Comparison of ENCODE assay signal across 1 cellular context in genomic region chr13:40673061-40673397, GRCh38.
TF ChIP-seq lines count a peak whose summit lies in the region.

No MANE protein-coding gene starts in this region.

TF ChIP-seq in GM12878, 131 proteins besides CTCF, POLR2A, EP300 and RAD21:
- TF ChIP-seq, protein P1, sequence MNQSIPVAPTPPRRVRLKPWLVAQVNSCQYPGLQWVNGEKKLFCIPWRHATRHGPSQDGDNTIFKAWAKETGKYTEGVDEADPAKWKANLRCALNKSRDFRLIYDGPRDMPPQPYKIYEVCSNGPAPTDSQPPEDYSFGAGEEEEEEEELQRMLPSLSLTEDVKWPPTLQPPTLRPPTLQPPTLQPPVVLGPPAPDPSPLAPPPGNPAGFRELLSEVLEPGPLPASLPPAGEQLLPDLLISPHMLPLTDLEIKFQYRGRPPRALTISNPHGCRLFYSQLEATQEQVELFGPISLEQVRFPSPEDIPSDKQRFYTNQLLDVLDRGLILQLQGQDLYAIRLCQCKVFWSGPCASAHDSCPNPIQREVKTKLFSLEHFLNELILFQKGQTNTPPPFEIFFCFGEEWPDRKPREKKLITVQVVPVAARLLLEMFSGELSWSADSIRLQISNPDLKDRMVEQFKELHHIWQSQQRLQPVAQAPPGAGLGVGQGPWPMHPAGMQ (IDR thresholded peaks at IDR 0.05; ENCODE audit: borderline replicate concordance): no peak
- TF ChIP-seq POU2F2 (IDR thresholded peaks at IDR 0.05; ENCODE audit: borderline replicate concordance, low read depth, low read length) (no peak), MAX (IDR thresholded peaks at IDR 0.05; ENCODE audit: low read depth, low read length) (no peak), POLR2AphosphoS2 (IDR thresholded peaks at IDR 0.05; ENCODE audit: low read depth, low read length) (no peak), BACH1 (IDR thresholded peaks at IDR 0.05; ENCODE audit: borderline replicate concordance) (no peak), NR2C2 (IDR thresholded peaks at IDR 0.05; ENCODE audit: borderline replicate concordance, control insufficient read depth, insufficient read length, low read depth) (no peak), PML (IDR thresholded peaks at IDR 0.05; ENCODE audit: low read length) (no peak), RFX5 (IDR thresholded peaks at IDR 0.05; ENCODE audit: low read depth, low read length) (no peak), ZNF687 (IDR thresholded peaks at IDR 0.05) (no peak), SMAD1 (IDR thresholded peaks at IDR 0.05; ENCODE audit: low read depth, partially characterized antibody) (no peak), CHD4 (IDR thresholded peaks at IDR 0.05) (no peak), BHLHE40 (IDR thresholded peaks at IDR 0.05; ENCODE audit: borderline replicate concordance in 1 of 2, low read depth in 2 of 2, low read length in 1 of 2) (no peak)
- TF ChIP-seq, protein P2, sequence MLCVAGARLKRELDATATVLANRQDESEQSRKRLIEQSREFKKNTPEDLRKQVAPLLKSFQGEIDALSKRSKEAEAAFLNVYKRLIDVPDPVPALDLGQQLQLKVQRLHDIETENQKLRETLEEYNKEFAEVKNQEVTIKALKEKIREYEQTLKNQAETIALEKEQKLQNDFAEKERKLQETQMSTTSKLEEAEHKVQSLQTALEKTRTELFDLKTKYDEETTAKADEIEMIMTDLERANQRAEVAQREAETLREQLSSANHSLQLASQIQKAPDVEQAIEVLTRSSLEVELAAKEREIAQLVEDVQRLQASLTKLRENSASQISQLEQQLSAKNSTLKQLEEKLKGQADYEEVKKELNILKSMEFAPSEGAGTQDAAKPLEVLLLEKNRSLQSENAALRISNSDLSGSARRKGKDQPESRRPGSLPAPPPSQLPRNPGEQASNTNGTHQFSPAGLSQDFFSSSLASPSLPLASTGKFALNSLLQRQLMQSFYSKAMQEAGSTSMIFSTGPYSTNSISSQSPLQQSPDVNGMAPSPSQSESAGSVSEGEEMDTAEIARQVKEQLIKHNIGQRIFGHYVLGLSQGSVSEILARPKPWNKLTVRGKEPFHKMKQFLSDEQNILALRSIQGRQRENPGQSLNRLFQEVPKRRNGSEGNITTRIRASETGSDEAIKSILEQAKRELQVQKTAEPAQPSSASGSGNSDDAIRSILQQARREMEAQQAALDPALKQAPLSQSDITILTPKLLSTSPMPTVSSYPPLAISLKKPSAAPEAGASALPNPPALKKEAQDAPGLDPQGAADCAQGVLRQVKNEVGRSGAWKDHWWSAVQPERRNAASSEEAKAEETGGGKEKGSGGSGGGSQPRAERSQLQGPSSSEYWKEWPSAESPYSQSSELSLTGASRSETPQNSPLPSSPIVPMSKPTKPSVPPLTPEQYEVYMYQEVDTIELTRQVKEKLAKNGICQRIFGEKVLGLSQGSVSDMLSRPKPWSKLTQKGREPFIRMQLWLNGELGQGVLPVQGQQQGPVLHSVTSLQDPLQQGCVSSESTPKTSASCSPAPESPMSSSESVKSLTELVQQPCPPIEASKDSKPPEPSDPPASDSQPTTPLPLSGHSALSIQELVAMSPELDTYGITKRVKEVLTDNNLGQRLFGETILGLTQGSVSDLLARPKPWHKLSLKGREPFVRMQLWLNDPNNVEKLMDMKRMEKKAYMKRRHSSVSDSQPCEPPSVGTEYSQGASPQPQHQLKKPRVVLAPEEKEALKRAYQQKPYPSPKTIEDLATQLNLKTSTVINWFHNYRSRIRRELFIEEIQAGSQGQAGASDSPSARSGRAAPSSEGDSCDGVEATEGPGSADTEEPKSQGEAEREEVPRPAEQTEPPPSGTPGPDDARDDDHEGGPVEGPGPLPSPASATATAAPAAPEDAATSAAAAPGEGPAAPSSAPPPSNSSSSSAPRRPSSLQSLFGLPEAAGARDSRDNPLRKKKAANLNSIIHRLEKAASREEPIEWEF (IDR thresholded peaks at IDR 0.05; ENCODE audit: insufficient replicate concordance, low read depth, low read length): no peak
- TF ChIP-seq, protein P3, sequence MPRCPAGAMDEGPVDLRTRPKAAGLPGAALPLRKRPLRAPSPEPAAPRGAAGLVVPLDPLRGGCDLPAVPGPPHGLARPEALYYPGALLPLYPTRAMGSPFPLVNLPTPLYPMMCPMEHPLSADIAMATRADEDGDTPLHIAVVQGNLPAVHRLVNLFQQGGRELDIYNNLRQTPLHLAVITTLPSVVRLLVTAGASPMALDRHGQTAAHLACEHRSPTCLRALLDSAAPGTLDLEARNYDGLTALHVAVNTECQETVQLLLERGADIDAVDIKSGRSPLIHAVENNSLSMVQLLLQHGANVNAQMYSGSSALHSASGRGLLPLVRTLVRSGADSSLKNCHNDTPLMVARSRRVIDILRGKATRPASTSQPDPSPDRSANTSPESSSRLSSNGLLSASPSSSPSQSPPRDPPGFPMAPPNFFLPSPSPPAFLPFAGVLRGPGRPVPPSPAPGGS (IDR thresholded peaks at IDR 0.05; ENCODE audit: borderline replicate concordance, insufficient read depth, low read depth, low read length, poor library complexity, severe bottlenecking): no peak
- TF ChIP-seq, protein P4, sequence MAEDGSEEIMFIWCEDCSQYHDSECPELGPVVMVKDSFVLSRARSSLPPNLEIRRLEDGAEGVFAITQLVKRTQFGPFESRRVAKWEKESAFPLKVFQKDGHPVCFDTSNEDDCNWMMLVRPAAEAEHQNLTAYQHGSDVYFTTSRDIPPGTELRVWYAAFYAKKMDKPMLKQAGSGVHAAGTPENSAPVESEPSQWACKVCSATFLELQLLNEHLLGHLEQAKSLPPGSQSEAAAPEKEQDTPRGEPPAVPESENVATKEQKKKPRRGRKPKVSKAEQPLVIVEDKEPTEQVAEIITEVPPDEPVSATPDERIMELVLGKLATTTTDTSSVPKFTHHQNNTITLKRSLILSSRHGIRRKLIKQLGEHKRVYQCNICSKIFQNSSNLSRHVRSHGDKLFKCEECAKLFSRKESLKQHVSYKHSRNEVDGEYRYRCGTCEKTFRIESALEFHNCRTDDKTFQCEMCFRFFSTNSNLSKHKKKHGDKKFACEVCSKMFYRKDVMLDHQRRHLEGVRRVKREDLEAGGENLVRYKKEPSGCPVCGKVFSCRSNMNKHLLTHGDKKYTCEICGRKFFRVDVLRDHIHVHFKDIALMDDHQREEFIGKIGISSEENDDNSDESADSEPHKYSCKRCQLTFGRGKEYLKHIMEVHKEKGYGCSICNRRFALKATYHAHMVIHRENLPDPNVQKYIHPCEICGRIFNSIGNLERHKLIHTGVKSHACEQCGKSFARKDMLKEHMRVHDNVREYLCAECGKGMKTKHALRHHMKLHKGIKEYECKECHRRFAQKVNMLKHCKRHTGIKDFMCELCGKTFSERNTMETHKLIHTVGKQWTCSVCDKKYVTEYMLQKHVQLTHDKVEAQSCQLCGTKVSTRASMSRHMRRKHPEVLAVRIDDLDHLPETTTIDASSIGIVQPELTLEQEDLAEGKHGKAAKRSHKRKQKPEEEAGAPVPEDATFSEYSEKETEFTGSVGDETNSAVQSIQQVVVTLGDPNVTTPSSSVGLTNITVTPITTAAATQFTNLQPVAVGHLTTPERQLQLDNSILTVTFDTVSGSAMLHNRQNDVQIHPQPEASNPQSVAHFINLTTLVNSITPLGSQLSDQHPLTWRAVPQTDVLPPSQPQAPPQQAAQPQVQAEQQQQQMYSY (CRISPR knock-in tag; IDR thresholded peaks at IDR 0.05): no peak
- TF ChIP-seq, protein P5, sequence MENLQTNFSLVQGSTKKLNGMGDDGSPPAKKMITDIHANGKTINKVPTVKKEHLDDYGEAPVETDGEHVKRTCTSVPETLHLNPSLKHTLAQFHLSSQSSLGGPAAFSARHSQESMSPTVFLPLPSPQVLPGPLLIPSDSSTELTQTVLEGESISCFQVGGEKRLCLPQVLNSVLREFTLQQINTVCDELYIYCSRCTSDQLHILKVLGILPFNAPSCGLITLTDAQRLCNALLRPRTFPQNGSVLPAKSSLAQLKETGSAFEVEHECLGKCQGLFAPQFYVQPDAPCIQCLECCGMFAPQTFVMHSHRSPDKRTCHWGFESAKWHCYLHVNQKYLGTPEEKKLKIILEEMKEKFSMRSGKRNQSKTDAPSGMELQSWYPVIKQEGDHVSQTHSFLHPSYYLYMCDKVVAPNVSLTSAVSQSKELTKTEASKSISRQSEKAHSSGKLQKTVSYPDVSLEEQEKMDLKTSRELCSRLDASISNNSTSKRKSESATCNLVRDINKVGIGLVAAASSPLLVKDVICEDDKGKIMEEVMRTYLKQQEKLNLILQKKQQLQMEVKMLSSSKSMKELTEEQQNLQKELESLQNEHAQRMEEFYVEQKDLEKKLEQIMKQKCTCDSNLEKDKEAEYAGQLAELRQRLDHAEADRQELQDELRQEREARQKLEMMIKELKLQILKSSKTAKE (IDR thresholded peaks at IDR 0.05; ENCODE audit: low read depth, poor library complexity, severe bottlenecking): no peak
